Comparison of ENCODE assay signal across 1 cellular context in the genomic region with DNA sequence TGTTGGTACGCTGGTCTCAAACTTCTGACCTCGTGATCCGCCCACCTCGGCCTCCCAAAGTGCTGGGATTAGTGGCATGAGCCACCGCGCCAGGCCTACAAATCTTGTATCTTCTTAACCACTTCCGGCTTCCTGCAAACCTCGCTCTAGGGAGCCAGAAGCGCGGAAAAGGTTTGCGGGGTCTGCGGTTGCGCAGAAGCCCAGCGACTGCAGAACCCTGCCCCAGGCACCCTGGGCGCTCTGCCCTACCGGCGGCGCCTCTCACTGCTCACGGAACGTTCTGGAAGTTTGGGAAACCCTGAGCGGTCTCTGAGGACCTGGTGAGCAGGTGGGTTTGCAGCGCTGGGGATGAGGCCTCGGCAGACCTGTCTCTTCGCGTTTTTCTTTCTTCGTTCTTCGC.
TF ChIP-seq lines count a peak whose summit lies in the region.

A gene with protein sequence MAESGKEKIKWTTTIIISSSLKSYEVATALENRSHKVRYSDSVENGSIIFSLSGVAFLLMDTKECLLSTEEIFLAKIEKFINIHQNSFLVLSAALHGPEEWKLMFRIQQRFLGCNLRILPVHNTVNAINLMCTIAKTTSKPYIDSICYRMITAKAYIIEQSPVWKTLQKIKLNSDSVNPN (plus strand): TSS at position 195 of the 400 bp plus-strand sequence. CDS start 13,506 bp downstream, outside the sequence.

TF ChIP-seq in HepG2, 621 proteins besides CTCF, POLR2A, EP300 and RAD21 (continued from another document):
- TF ChIP-seq, protein P1, sequence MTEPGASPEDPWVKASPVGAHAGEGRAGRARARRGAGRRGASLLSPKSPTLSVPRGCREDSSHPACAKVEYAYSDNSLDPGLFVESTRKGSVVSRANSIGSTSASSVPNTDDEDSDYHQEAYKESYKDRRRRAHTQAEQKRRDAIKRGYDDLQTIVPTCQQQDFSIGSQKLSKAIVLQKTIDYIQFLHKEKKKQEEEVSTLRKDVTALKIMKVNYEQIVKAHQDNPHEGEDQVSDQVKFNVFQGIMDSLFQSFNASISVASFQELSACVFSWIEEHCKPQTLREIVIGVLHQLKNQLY (CRISPR knock-in tag; IDR thresholded peaks at IDR 0.05): no peak
- TF ChIP-seq ZNF558 (CRISPR knock-in tag; IDR thresholded peaks at IDR 0.05; ENCODE audit: borderline replicate concordance) (no peak), PAF1 (CRISPR knock-in tag; IDR thresholded peaks at IDR 0.05) (no peak), TGIF2 (CRISPR knock-in tag; IDR thresholded peaks at IDR 0.05) (no peak), KMT2A (CRISPR knock-in tag; IDR thresholded peaks at IDR 0.05) (no peak), HNRNPL (IDR thresholded peaks at IDR 0.05; ENCODE audit: low read depth, low read length) (no peak), HHEX (CRISPR knock-in tag; IDR thresholded peaks at IDR 0.05) (no peak), PHF21A (CRISPR knock-in tag; IDR thresholded peaks at IDR 0.05) (no peak), NFRKB (IDR thresholded peaks at IDR 0.05) (no peak), EED (CRISPR knock-in tag; IDR thresholded peaks at IDR 0.05) (no peak)
TF ChIP-seq in HepG2: peak in this region for 0.
